Comparison of ENCODE assay signal across 39 cellular contexts in the genomic region with DNA sequence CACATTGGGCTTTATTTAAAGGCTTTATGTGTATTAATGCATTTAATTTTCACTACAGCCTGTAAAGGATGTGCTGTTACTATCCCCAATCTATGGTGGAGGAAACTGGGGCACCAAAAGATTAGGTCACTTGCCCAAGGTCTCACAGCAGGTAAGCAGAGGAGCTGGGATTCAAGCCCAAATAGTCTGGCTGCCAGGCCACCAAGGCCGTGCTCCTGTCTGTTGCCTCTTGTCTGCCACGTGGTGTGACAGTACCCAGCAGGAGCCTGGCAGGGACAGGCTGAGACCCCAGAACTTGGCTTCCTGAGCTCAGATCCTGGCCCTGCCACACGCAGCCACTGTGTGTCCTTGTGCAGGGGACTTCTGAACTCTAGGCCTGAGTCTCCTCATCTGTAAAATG. TPM values are rescaled to one million over a fixed set of nuclear protein-coding genes. Genes with fewer than 3 reads are reported as not detected.
"Had no signal": no experiment of that assay in that cellular context is flagged by ENCODE, and none has a peak within 500 bp of the region (broad histone marks: within the 10 kb centered on the region; RNA-seq: fewer than 3 reads in every experiment).

No MANE protein-coding gene starts in this region.

- H3K36me3 Mint-ChIP-seq: activated CD4-positive, alpha-beta memory T cell treated with anti-CD3 and anti-CD28 coated beads for 36 hours; activated naive CD4-positive, alpha-beta T cell treated with anti-CD3 and anti-CD28 coated beads, Interleukin-2, amount 50 U/mL, for 24 hours; activated naive CD8-positive, alpha-beta T cell treated with anti-CD3 and anti-CD28 coated beads for 36 hours; brain had no signal

- H3K27me3 Mint-ChIP-seq: activated B cell treated with CpG ODN at 0.5 μM for 24 hours; activated CD4-positive, alpha-beta memory T cell treated with anti-CD3 and anti-CD28 coated beads for 36 hours; activated CD4-positive, alpha-beta T cell treated with anti-CD3 and anti-CD28 coated beads for 36 hours; activated CD4-positive, alpha-beta T cell treated with anti-CD3 and anti-CD28 coated beads, Interleukin-2, amount 10 ng/mL, durations not matched to agents 24 days and 14 days; activated CD8-positive, alpha-beta memory T cell treated with anti-CD3 and anti-CD28 coated beads, Interleukin-2, amount 10 ng/mL, durations not matched to agents 7 days and 5 days; activated naive CD4-positive, alpha-beta T cell treated with anti-CD3 and anti-CD28 coated beads, Interleukin-2, amount 50 U/mL, for 24 hours; activated naive CD8-positive, alpha-beta T cell treated with anti-CD3 and anti-CD28 coated beads for 36 hours; activated naive CD8-positive, alpha-beta T cell treated with anti-CD3 and anti-CD28 coated beads, Interleukin-2, amount 50 U/mL, for 24 hours; brain; effector memory CD8-positive, alpha-beta T cell; T-helper 17 cell had no signal

- DNase-seq: activated B cell treated with CpG ODN at 0.5 μM for 24 hours; activated CD4-positive, alpha-beta memory T cell treated with anti-CD3 and anti-CD28 coated beads for 36 hours; activated CD4-positive, alpha-beta T cell treated with anti-CD3 and anti-CD28 coated beads for 36 hours; activated CD4-positive, alpha-beta T cell treated with anti-CD3 and anti-CD28 coated beads, Interleukin-2, amount 10 ng/mL, durations not matched to agents 24 days and 14 days; activated CD4-positive, CD25-positive, alpha-beta regulatory T cell treated with anti-CD3 and anti-CD28 coated beads, Interleukin-2, amount 50 U/mL, for 72 hours; activated CD8-positive, alpha-beta memory T cell treated with anti-CD3 and anti-CD28 coated beads, Interleukin-2, amount 10 ng/mL, durations not matched to agents 7 days and 5 days; activated CD8-positive, alpha-beta memory T cell treated with anti-CD3 and anti-CD28 coated beads, Interleukin-2, amount 50 U/mL, for 4 hours; activated CD8-positive, alpha-beta T cell treated with anti-CD3 and anti-CD28 coated beads, Interleukin-2, amount 10 ng/mL, durations not matched to agents 7 days and 5 days; activated effector memory CD4-positive, alpha-beta T cell treated with anti-CD3 and anti-CD28 coated beads, Interleukin-2, amount 50 U/mL, for 16 hours; activated naive CD4-positive, alpha-beta T cell treated with anti-CD3 and anti-CD28 coated beads for 36 hours; activated naive CD8-positive, alpha-beta T cell treated with anti-CD3 and anti-CD28 coated beads for 36 hours; activated naive CD8-positive, alpha-beta T cell treated with anti-CD3 and anti-CD28 coated beads, Interleukin-2, amount 50 U/mL, for 24 hours; activated T-cell treated with anti-CD3 and anti-CD28 coated beads, Interleukin-2, amount 50 U/mL, for 1 hour; activated T-cell treated with anti-CD3 and anti-CD28 coated beads, Interleukin-2, amount 50 U/mL, for 48 hours; central memory CD4-positive, alpha-beta T cell; cortex of kidney; dermis blood vessel endothelial cell; effector CD4-positive, alpha-beta T cell; effector memory CD8-positive, alpha-beta T cell; esophagus squamous epithelium; head of caudate nucleus; T-helper 1 cell; T-helper 17 cell; T1000; WERI-Rb-1 had no signal

- ATAC-seq: activated CD4-positive, alpha-beta T cell treated with anti-CD3 and anti-CD28 coated beads for 36 hours; activated CD8-positive, alpha-beta memory T cell treated with anti-CD3 and anti-CD28 coated beads, Interleukin-2, amount 10 ng/mL, durations not matched to agents 7 days and 5 days; activated CD8-positive, alpha-beta T cell treated with anti-CD3 and anti-CD28 coated beads, Interleukin-2, amount 10 ng/mL, durations not matched to agents 7 days and 5 days; activated naive CD8-positive, alpha-beta T cell treated with anti-CD3 and anti-CD28 coated beads, Interleukin-2, amount 50 U/mL, for 24 hours; effector memory CD8-positive, alpha-beta T cell; T-helper 17 cell had no signal

- H3K4me1 ChIP-seq: ascending aorta, breast epithelium, esophagus squamous epithelium had no signal

- H3K27ac ChIP-seq: ascending aorta, breast epithelium, cardiac muscle cell, epithelial cell of prostate, esophagus squamous epithelium, WERI-Rb-1 had no signal

- H3K4me3 Mint-ChIP-seq: activated B cell treated with CpG ODN at 0.5 μM for 24 hours; activated CD4-positive, alpha-beta memory T cell treated with anti-CD3 and anti-CD28 coated beads for 36 hours; activated CD4-positive, alpha-beta T cell treated with anti-CD3 and anti-CD28 coated beads for 36 hours; activated CD4-positive, alpha-beta T cell treated with anti-CD3 and anti-CD28 coated beads, Interleukin-2, amount 10 ng/mL, durations not matched to agents 24 days and 14 days; activated CD8-positive, alpha-beta T cell treated with anti-CD3 and anti-CD28 coated beads, Interleukin-2, amount 10 ng/mL, durations not matched to agents 7 days and 5 days; activated naive CD4-positive, alpha-beta T cell treated with anti-CD3 and anti-CD28 coated beads for 36 hours; activated naive CD4-positive, alpha-beta T cell treated with anti-CD3 and anti-CD28 coated beads, Interleukin-2, amount 50 U/mL, for 24 hours; activated naive CD8-positive, alpha-beta T cell treated with anti-CD3 and anti-CD28 coated beads for 36 hours; activated naive CD8-positive, alpha-beta T cell treated with anti-CD3 and anti-CD28 coated beads, Interleukin-2, amount 50 U/mL, for 24 hours; activated T-helper 1 cell treated with anti-CD3 and anti-CD28 coated beads, Interleukin-12 subunit alpha, Interleukin-12 subunit beta, Interleukin-2, Interleukin-4 antibody, amounts not matched to agents 30 ng/mL and 10 ng/mL and 1 ng/mL, durations not matched to agents 14 hours and 24 hours and 36 hours; brain; effector memory CD8-positive, alpha-beta T cell; T-helper 17 cell; T-helper 2 cell treated with Interferon-gamma antibody and Interleukin-4, amounts not matched to agents 5 μg/mL and 100 μg/mL, for 36 hours had no signal

- H3K9me3 Mint-ChIP-seq: activated B cell treated with CpG ODN at 0.5 μM for 24 hours; activated naive CD4-positive, alpha-beta T cell treated with anti-CD3 and anti-CD28 coated beads for 36 hours; activated naive CD4-positive, alpha-beta T cell treated with anti-CD3 and anti-CD28 coated beads, Interleukin-2, amount 50 U/mL, for 24 hours; activated T-helper 1 cell treated with anti-CD3 and anti-CD28 coated beads, Interleukin-12 subunit alpha, Interleukin-12 subunit beta, Interleukin-2, Interleukin-4 antibody, amounts not matched to agents 30 ng/mL and 10 ng/mL and 1 ng/mL, durations not matched to agents 14 hours and 24 hours and 36 hours had no signal

- H3K27me3 ChIP-seq: ascending aorta, breast epithelium, cardiac muscle cell, esophagus squamous epithelium had no signal

- H3K9me3 ChIP-seq: ascending aorta, breast epithelium, esophagus squamous epithelium had no signal

- H3K27ac Mint-ChIP-seq: activated B cell treated with CpG ODN at 0.5 μM for 24 hours; activated CD4-positive, alpha-beta memory T cell treated with anti-CD3 and anti-CD28 coated beads for 36 hours; activated CD4-positive, alpha-beta T cell treated with anti-CD3 and anti-CD28 coated beads for 36 hours; activated CD4-positive, alpha-beta T cell treated with anti-CD3 and anti-CD28 coated beads, Interleukin-2, amount 10 ng/mL, durations not matched to agents 24 days and 14 days; activated CD8-positive, alpha-beta memory T cell treated with anti-CD3 and anti-CD28 coated beads, Interleukin-2, amount 10 ng/mL, durations not matched to agents 7 days and 5 days; activated CD8-positive, alpha-beta T cell treated with anti-CD3 and anti-CD28 coated beads, Interleukin-2, amount 10 ng/mL, durations not matched to agents 7 days and 5 days; activated naive CD4-positive, alpha-beta T cell treated with anti-CD3 and anti-CD28 coated beads for 36 hours; activated naive CD4-positive, alpha-beta T cell treated with anti-CD3 and anti-CD28 coated beads, Interleukin-2, amount 50 U/mL, for 24 hours; activated naive CD8-positive, alpha-beta T cell treated with anti-CD3 and anti-CD28 coated beads for 36 hours; activated T-helper 1 cell treated with anti-CD3 and anti-CD28 coated beads, Interleukin-12 subunit alpha, Interleukin-12 subunit beta, Interleukin-2, Interleukin-4 antibody, amounts not matched to agents 30 ng/mL and 10 ng/mL and 1 ng/mL, durations not matched to agents 14 hours and 24 hours and 36 hours; activated T-helper 2 cell treated with anti-CD3 and anti-CD28 coated beads, Interferon-gamma antibody, Interleukin-2, Interleukin-4, amounts not matched to agents 10 μg/mL and 5 μg/mL and 100 μg/mL, durations not matched to agents 14 hours and 24 hours and 36 hours; effector memory CD8-positive, alpha-beta T cell; T-helper 2 cell treated with Interferon-gamma antibody and Interleukin-4, amounts not matched to agents 5 μg/mL and 100 μg/mL, for 36 hours had no signal

- H3K36me3 ChIP-seq: ascending aorta, breast epithelium, cardiac muscle cell, esophagus squamous epithelium, WERI-Rb-1 had no signal

- H3K4me3 ChIP-seq: ascending aorta, breast epithelium, cardiac muscle cell, esophagus squamous epithelium had no signal

- H3K4me1 Mint-ChIP-seq: activated B cell treated with CpG ODN at 0.5 μM for 24 hours; activated CD4-positive, alpha-beta T cell treated with anti-CD3 and anti-CD28 coated beads for 36 hours; activated CD4-positive, alpha-beta T cell treated with anti-CD3 and anti-CD28 coated beads, Interleukin-2, amount 10 ng/mL, durations not matched to agents 24 days and 14 days; activated CD8-positive, alpha-beta memory T cell treated with anti-CD3 and anti-CD28 coated beads, Interleukin-2, amount 10 ng/mL, durations not matched to agents 7 days and 5 days; activated naive CD4-positive, alpha-beta T cell treated with anti-CD3 and anti-CD28 coated beads, Interleukin-2, amount 50 U/mL, for 24 hours; activated naive CD8-positive, alpha-beta T cell treated with anti-CD3 and anti-CD28 coated beads for 36 hours; T-helper 17 cell had no signal

RNA-seq across cellular contexts. Expression of gene NTN5, which starts 4.5 kb away (rescaled TPM):
- total RNA-seq: ascending aorta, dermis blood vessel endothelial cell, fibroblast of villous mesenchyme, frontal cortex had no signal
- polyA plus RNA-seq: cardiac muscle cell had no signal

RNA-seq across cellular contexts. Expression of gene CA11, which starts 22.3 kb away (rescaled TPM):
- total RNA-seq: ascending aorta had no signal

RNA-seq across cellular contexts. Expression of gene FUT2, which starts 27.4 kb away (rescaled TPM):
- total RNA-seq: activated B cell treated with CpG ODN at 0.5 μM for 24 hours; activated CD4-positive, alpha-beta memory T cell treated with anti-CD3 and anti-CD28 coated beads for 36 hours; activated CD4-positive, alpha-beta T cell treated with anti-CD3 and anti-CD28 coated beads for 36 hours; activated CD4-positive, alpha-beta T cell treated with anti-CD3 and anti-CD28 coated beads, Interleukin-2, amount 10 ng/mL, durations not matched to agents 24 days and 14 days; activated CD8-positive, alpha-beta memory T cell treated with anti-CD3 and anti-CD28 coated beads for 36 hours; activated CD8-positive, alpha-beta memory T cell treated with anti-CD3 and anti-CD28 coated beads, Interleukin-2, amount 10 ng/mL, durations not matched to agents 7 days and 5 days; activated CD8-positive, alpha-beta T cell treated with anti-CD3 and anti-CD28 coated beads, Interleukin-2, amount 10 ng/mL, durations not matched to agents 7 days and 5 days; activated naive CD4-positive, alpha-beta T cell treated with anti-CD3 and anti-CD28 coated beads for 36 hours; activated naive CD8-positive, alpha-beta T cell treated with anti-CD3 and anti-CD28 coated beads for 36 hours; activated T-helper 1 cell treated with anti-CD3 and anti-CD28 coated beads, Interleukin-12 subunit alpha, Interleukin-12 subunit beta, Interleukin-2, Interleukin-4 antibody, amounts not matched to agents 30 ng/mL and 10 ng/mL and 1 ng/mL, durations not matched to agents 14 hours and 24 hours and 36 hours; activated T-helper 2 cell treated with anti-CD3 and anti-CD28 coated beads, Interferon-gamma antibody, Interleukin-2, Interleukin-4, amounts not matched to agents 10 μg/mL and 5 μg/mL and 100 μg/mL, durations not matched to agents 14 hours and 24 hours and 36 hours; ascending aorta; cardiac muscle cell; chondrocyte; dermis blood vessel endothelial cell; fibroblast of villous mesenchyme; T-helper 17 cell had no signal
- polyA plus RNA-seq: fibroblast of lung had no signal
